7 cellular contexts compared by ENCODE assay signal in the genomic region with DNA sequence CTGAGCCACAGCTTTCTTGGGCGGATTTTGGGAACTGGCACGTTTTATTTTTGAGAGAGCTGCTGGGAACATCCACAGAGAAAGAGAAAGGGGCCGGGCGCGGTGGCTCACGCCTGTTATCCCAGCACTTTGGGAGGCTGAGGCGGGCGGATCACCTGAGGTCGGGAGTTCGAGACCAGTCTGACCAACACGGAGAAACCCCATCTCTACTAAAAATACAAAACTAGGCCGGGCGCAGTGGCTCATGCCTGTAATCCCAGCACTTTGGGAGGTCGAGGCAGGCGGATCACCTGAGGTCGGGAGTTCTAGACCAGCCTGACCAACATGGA. TPM values are rescaled to one million over a fixed set of nuclear protein-coding genes. Genes with fewer than 3 reads are reported as not detected.
DNase-seq lines count a peak whose midpoint lies in the region; ATAC-seq and TF ChIP-seq lines count a peak whose summit lies in the region.
"Not testable (repeated sequence)": the region's sequence is repeated elsewhere in the genome, so short reads cannot be mapped to it uniquely, and the experiment has no call there.

No MANE protein-coding gene starts in this region.

- H2AFZ ChIP-seq in OCI-LY7 (ENCODE audit: low read length) = peak overlapping the region; percentile 63; the same call in 1 of the 2 replicates

- TF ChIP-seq CTCF in GM12864 (IDR thresholded peaks at IDR 0.05; ENCODE audit: low read depth, low read length, missing control alignments); OCI-LY7 (conservative IDR thresholded peaks at IDR 0.05; ENCODE audit: low read length); heart left ventricle (IDR thresholded peaks at IDR 0.05): not testable (repeated sequence)

- not testable (repeated sequence) for H3K27ac Mint-ChIP-seq in activated T-helper 1 cell treated with anti-CD3 and anti-CD28 coated beads, Interleukin-12 subunit alpha, Interleukin-12 subunit beta, Interleukin-2, Interleukin-4 antibody, amounts not matched to agents 30 ng/mL and 10 ng/mL and 1 ng/mL, durations not matched to agents 14 hours and 24 hours and 36 hours

- not testable (repeated sequence) for ATAC-seq in heart left ventricle

- CTCF ChIA-PET in OCI-LY7 (lab: Charles Lee; ENCODE audit: unreplicated experiment) = not testable (repeated sequence)

- peak overlapping the region; percentile 94 for H3K4me2 ChIP-seq in OCI-LY7 (ENCODE audit: low read length)
- peak overlapping the region; percentile 99 for H3K4me2 ChIP-seq in skeletal muscle satellite cell (ENCODE audit: low read length)

- H3K27ac ChIP-seq in OCI-LY7 (ENCODE audit: low read depth, low read length, poor library complexity, severe bottlenecking) = peak overlapping the region; percentile 76
- H3K27ac ChIP-seq in cingulate gyrus (ENCODE audit: low read depth, low read length) = peak overlapping the region; percentile 84
- peak overlapping the region in 11 of 12 donors; percentile 85 to 96 (median 91) for H3K27ac ChIP-seq in heart left ventricle
- H3K27ac ChIP-seq in muscle layer of colon (ENCODE audit: low read depth, low read length) = peak overlapping the region; percentile 84

- H3K4me1 ChIP-seq in OCI-LY7 (ENCODE audit: insufficient read depth, low read length, poor library complexity, severe bottlenecking) = peaks cover 19% of the 10 kb centered on the region
- H3K4me1 ChIP-seq in heart left ventricle = peaks cover 5 to 42% (median 29%) of the 10 kb centered on the region in 12 donors
- H3K4me1 ChIP-seq in muscle layer of colon (ENCODE audit: insufficient read depth, low read length) = peaks cover 22% of the 10 kb centered on the region
- peaks cover 37% of the 10 kb centered on the region for H3K4me1 ChIP-seq in skeletal muscle satellite cell (ENCODE audit: control insufficient read depth, insufficient read depth, low read length)

- DNase-seq in GM12864 (ENCODE audit: low read depth); OCI-LY7 (ENCODE audit: low spot score); activated T-helper 1 cell treated with anti-CD3 and anti-CD28 coated beads, Interleukin-12 subunit alpha, Interleukin-12 subunit beta, Interleukin-2, Interleukin-4 antibody, amounts not matched to agents 30 ng/mL and 10 ng/mL and 1 ng/mL, durations not matched to agents 14 hours and 24 hours and 36 hours (ENCODE audit: low spot score); heart left ventricle: not testable (repeated sequence)

- peak overlapping the region; percentile 86 for H3K9ac ChIP-seq in muscle layer of colon (ENCODE audit: low read length)
- H3K9ac ChIP-seq in skeletal muscle satellite cell (ENCODE audit: low read depth, low read length) = peak overlapping the region; percentile 87

- 76 to 81% (median 79%) methylated on average over 16 of the region's 16 CpGs for WGBS in heart left ventricle, 4 donors

- H3K9me2 ChIP-seq in OCI-LY7 (ENCODE audit: insufficient read depth, low read length) = not testable (repeated sequence)

- H3K4me1 Mint-ChIP-seq in activated T-helper 1 cell treated with anti-CD3 and anti-CD28 coated beads, Interleukin-12 subunit alpha, Interleukin-12 subunit beta, Interleukin-2, Interleukin-4 antibody, amounts not matched to agents 30 ng/mL and 10 ng/mL and 1 ng/mL, durations not matched to agents 14 hours and 24 hours and 36 hours (ENCODE audit: low read depth) = peaks cover 26% of the 10 kb centered on the region

- POLR2A ChIA-PET in OCI-LY7 (lab: Charles Lee) = not testable (repeated sequence)

- H3K36me3 Mint-ChIP-seq in activated T-helper 1 cell treated with anti-CD3 and anti-CD28 coated beads, Interleukin-12 subunit alpha, Interleukin-12 subunit beta, Interleukin-2, Interleukin-4 antibody, amounts not matched to agents 30 ng/mL and 10 ng/mL and 1 ng/mL, durations not matched to agents 14 hours and 24 hours and 36 hours (ENCODE audit: low read depth) = peaks cover 20% of the 10 kb centered on the region

- H4K20me1 ChIP-seq in OCI-LY7 (ENCODE audit: insufficient read depth, low read length) = not testable (repeated sequence)

- intact Hi-C loops in OCI-LY7 (cut with micrococcal nuclease; ENCODE audit: unreplicated experiment) (loop anchor here (5.0 kb wide), 1 partner anchor 144 kb away; no protein-coding TSS in a partner anchor), heart left ventricle (cut with DNase I) (loop anchor here in 9 of 10 donors (5.0 to 10.0 kb wide), 8 partner anchors 49 to 404 kb away; a partner anchor contains a TSS)
- intact Hi-C loops in activated T-helper 1 cell treated with anti-CD3 and anti-CD28 coated beads, Interleukin-12 subunit alpha, Interleukin-12 subunit beta, Interleukin-2, Interleukin-4 antibody, amounts not matched to agents 30 ng/mL and 10 ng/mL and 1 ng/mL, durations not matched to agents 14 hours and 24 hours and 36 hours (cut with micrococcal nuclease) = loop anchor here (5.0 kb wide), 2 partner anchors 186 to 404 kb away; a partner anchor contains a TSS

- not testable (repeated sequence) for TF ChIP-seq POLR2A in heart left ventricle (IDR thresholded peaks at IDR 0.05)

- H3K9me3 ChIP-seq in OCI-LY7 (ENCODE audit: low read length); heart left ventricle; muscle layer of colon (ENCODE audit: low read length); skeletal muscle satellite cell (replicated peaks; ENCODE audit: low read length): not testable (repeated sequence)

- not testable (repeated sequence) for BruUV-seq in OCI-LY7 (replicated peaks; lab: Mats Ljungman, UMichigan)

- not testable (repeated sequence) for H3K27me3 ChIP-seq in heart left ventricle; muscle layer of colon (ENCODE audit: control insufficient read depth in 1 of 2, insufficient read depth in 2 of 2, low read length in 2 of 2); skeletal muscle satellite cell (ENCODE audit: control insufficient read depth, insufficient read depth, low read length)

- not testable (repeated sequence) for H3K9me3 Mint-ChIP-seq in activated T-helper 1 cell treated with anti-CD3 and anti-CD28 coated beads, Interleukin-12 subunit alpha, Interleukin-12 subunit beta, Interleukin-2, Interleukin-4 antibody, amounts not matched to agents 30 ng/mL and 10 ng/mL and 1 ng/mL, durations not matched to agents 14 hours and 24 hours and 36 hours

- H3K36me3 ChIP-seq in OCI-LY7 (ENCODE audit: insufficient read depth, low read length) (peaks cover 24% of the 10 kb centered on the region), skeletal muscle satellite cell (ENCODE audit: insufficient read depth, low read length) (peaks cover 12% of the 10 kb centered on the region)
- not testable (repeated sequence) for H3K36me3 ChIP-seq in heart left ventricle; muscle layer of colon (ENCODE audit: insufficient read depth, low read length)

- H3K79me2 ChIP-seq in OCI-LY7 (ENCODE audit: insufficient read depth, low read depth, low read length) = peaks cover 29% of the 10 kb centered on the region

- peak overlapping the region; percentile 85 for H3K4me3 Mint-ChIP-seq in activated T-helper 1 cell treated with anti-CD3 and anti-CD28 coated beads, Interleukin-12 subunit alpha, Interleukin-12 subunit beta, Interleukin-2, Interleukin-4 antibody, amounts not matched to agents 30 ng/mL and 10 ng/mL and 1 ng/mL, durations not matched to agents 14 hours and 24 hours and 36 hours

- H3K4me3 ChIP-seq in GM12864 (ENCODE audit: low read depth, low read length) (peak overlapping the region; percentile 74), OCI-LY7 (ENCODE audit: low read depth, low read length, poor library complexity, severe bottlenecking) (peak overlapping the region; percentile 84), heart left ventricle (peak overlapping the region in 11 of 12 donors; percentile 61 to 99 (median 74)), muscle layer of colon (ENCODE audit: low read depth in 1 of 2, low read length in 2 of 2) (peak overlapping the region; percentile 16 to 72), skeletal muscle satellite cell (ENCODE audit: low read length) (peak overlapping the region; percentile 75)

- H3K27me3 Mint-ChIP-seq in activated T-helper 1 cell treated with anti-CD3 and anti-CD28 coated beads, Interleukin-12 subunit alpha, Interleukin-12 subunit beta, Interleukin-2, Interleukin-4 antibody, amounts not matched to agents 30 ng/mL and 10 ng/mL and 1 ng/mL, durations not matched to agents 14 hours and 24 hours and 36 hours (ENCODE audit: insufficient read depth) = not testable (repeated sequence)

RNA-seq across cellular contexts. Expression of a gene that starts 1.8 kb away (rescaled TPM):
- 47.7 and 53.4 TPM in 2 replicates for total RNA-seq in OCI-LY7 (2014; rRNA removed; shearing (Covaris generic))
- total RNA-seq in OCI-LY7 (2022) = 44.3 and 49.2 TPM in 2 replicates
- 29.5 and 31.5 TPM in 2 replicates for total RNA-seq in activated T-helper 1 cell treated with anti-CD3 and anti-CD28 coated beads, Interleukin-12 subunit alpha, Interleukin-12 subunit beta, Interleukin-2, Interleukin-4 antibody, amounts not matched to agents 30 ng/mL and 10 ng/mL and 1 ng/mL, durations not matched to agents 14 hours and 24 hours and 36 hours
- 10 to 100 TPM in 7 of 9 donors, 1 to 10 TPM in 2; 8.1 to 20.1 (median 12.9) TPM for total RNA-seq in heart left ventricle
- polyA plus RNA-seq in heart left ventricle = 1 to 10 TPM; 7.7 to 8.4 TPM
- 8.3 and 8.9 TPM in 2 replicates for total RNA-seq in skeletal muscle satellite cell (2012; rRNA removed)

RNA-seq across cellular contexts. Expression of a gene that starts 51.4 kb away (rescaled TPM):
- 59.4 and 62.4 TPM in 2 replicates for total RNA-seq in OCI-LY7 (2014; rRNA removed; shearing (Covaris generic))
- 87.0 and 89.4 TPM in 2 replicates for total RNA-seq in OCI-LY7 (2022)
- total RNA-seq in activated T-helper 1 cell treated with anti-CD3 and anti-CD28 coated beads, Interleukin-12 subunit alpha, Interleukin-12 subunit beta, Interleukin-2, Interleukin-4 antibody, amounts not matched to agents 30 ng/mL and 10 ng/mL and 1 ng/mL, durations not matched to agents 14 hours and 24 hours and 36 hours = 113 and 125 TPM in 2 replicates
- 10 to 100 TPM; 50.1 to 88.0 (median 55.3) TPM for total RNA-seq in heart left ventricle
- 10 to 100 TPM; 63.1 to 94.8 TPM for polyA plus RNA-seq in heart left ventricle
- 80.9 and 87.2 TPM in 2 replicates for total RNA-seq in skeletal muscle satellite cell (2012; rRNA removed)

RNA-seq across cellular contexts. Expression of a gene that starts 55.7 kb away (rescaled TPM):
- total RNA-seq in OCI-LY7 (2014; rRNA removed; shearing (Covaris generic)) = 15.9 and 20.4 TPM in 2 replicates
- 17.0 and 17.1 TPM in 2 replicates for total RNA-seq in OCI-LY7 (2022)
- total RNA-seq in activated T-helper 1 cell treated with anti-CD3 and anti-CD28 coated beads, Interleukin-12 subunit alpha, Interleukin-12 subunit beta, Interleukin-2, Interleukin-4 antibody, amounts not matched to agents 30 ng/mL and 10 ng/mL and 1 ng/mL, durations not matched to agents 14 hours and 24 hours and 36 hours = 11.1 and 12.3 TPM in 2 replicates
- total RNA-seq in heart left ventricle = 10 to 100 TPM in 7 of 9 donors, 1 to 10 TPM in 2; 3.8 to 40.7 (median 27.8) TPM
- 1 to 10 TPM; 4.0 to 7.8 TPM for polyA plus RNA-seq in heart left ventricle
- 4.4 and 6.6 TPM in 2 replicates for total RNA-seq in skeletal muscle satellite cell (2012; rRNA removed)
